Comparison of ENCODE assay signal across 12 cellular contexts in genomic region chr12:94762943-94763342, GRCh38.
DNase-seq lines count a peak whose midpoint lies in the region; ATAC-seq and TF ChIP-seq lines count a peak whose summit lies in the region.
"Had no signal": no experiment of that assay in that cellular context is flagged by ENCODE, and none has a peak within 500 bp of the region (broad histone marks: within the 10 kb centered on the region; RNA-seq: fewer than 3 reads in every experiment).

No MANE protein-coding gene starts in this region.

- H3K27ac Mint-ChIP-seq in T-helper 1 cell treated with Interleukin-12 subunit alpha and Interleukin-12 subunit beta and Interleukin-4 antibody, amounts not matched to agents 30 μg/mL and 1 μg/mL, for 36 hours = peak overlapping the region; percentile 69
- peak overlapping the region; percentile 33 to 86 (median 81) for H3K27ac Mint-ChIP-seq in nephron

- peaks cover 4% of the 10 kb centered on the region for H3K27me3 Mint-ChIP-seq in T-helper 1 cell treated with Interleukin-12 subunit alpha and Interleukin-12 subunit beta and Interleukin-4 antibody, amounts not matched to agents 30 μg/mL and 1 μg/mL, for 36 hours (ENCODE audit: low read depth)
- no peaks in the 10 kb centered on the region for H3K27me3 Mint-ChIP-seq in nephron (ENCODE audit: low read depth)

- no peaks in the 10 kb centered on the region for H3K36me3 Mint-ChIP-seq in T-helper 1 cell treated with Interleukin-12 subunit alpha and Interleukin-12 subunit beta and Interleukin-4 antibody, amounts not matched to agents 30 μg/mL and 1 μg/mL, for 36 hours (ENCODE audit: low read depth)
- no peaks in the 10 kb centered on the region for H3K36me3 Mint-ChIP-seq in nephron (ENCODE audit: low read depth)

- DNase-seq in T-helper 1 cell = no peak
- DNase-seq in AG20443 (ENCODE audit: low spot score) = no peak
- DNase-seq in superior temporal gyrus (ENCODE audit: extremely low spot score) = no peak
- DNase-seq: 8988T, lower lobe of right lung, NCI-H1105, SHP77 treated with DMSO at 0.1 percent for 48 hours had no signal

- TF ChIP-seq CTCF in nephron (IDR thresholded peaks at IDR 0.05; ENCODE audit: unreplicated experiment in 3 of 3) = no peak

- H3K4me1 Mint-ChIP-seq in T-helper 1 cell treated with Interleukin-12 subunit alpha and Interleukin-12 subunit beta and Interleukin-4 antibody, amounts not matched to agents 30 μg/mL and 1 μg/mL, for 36 hours (ENCODE audit: low read depth) = peaks cover 11% of the 10 kb centered on the region
- peaks cover 35% of the 10 kb centered on the region for H3K4me1 Mint-ChIP-seq in nephron

- peak; percentile 8 for ATAC-seq in GM21576 (IDR thresholded peaks at IDR 0.05; ENCODE audit: unreplicated experiment)
- peak; percentile 7 for ATAC-seq in HG03469 (IDR thresholded peaks at IDR 0.05; ENCODE audit: unreplicated experiment)
- no peak for ATAC-seq in GM19463 (IDR thresholded peaks at IDR 0.05; ENCODE audit: unreplicated experiment)

- H3K4me3 Mint-ChIP-seq in T-helper 1 cell treated with Interleukin-12 subunit alpha and Interleukin-12 subunit beta and Interleukin-4 antibody, amounts not matched to agents 30 μg/mL and 1 μg/mL, for 36 hours = peak overlapping the region; percentile 55
- H3K4me3 Mint-ChIP-seq in nephron = no peak overlapping the region

- no peaks in the 10 kb centered on the region for H3K9me3 Mint-ChIP-seq in T-helper 1 cell treated with Interleukin-12 subunit alpha and Interleukin-12 subunit beta and Interleukin-4 antibody, amounts not matched to agents 30 μg/mL and 1 μg/mL, for 36 hours
- no peaks in the 10 kb centered on the region for H3K9me3 Mint-ChIP-seq in nephron
